In the genomic region with DNA sequence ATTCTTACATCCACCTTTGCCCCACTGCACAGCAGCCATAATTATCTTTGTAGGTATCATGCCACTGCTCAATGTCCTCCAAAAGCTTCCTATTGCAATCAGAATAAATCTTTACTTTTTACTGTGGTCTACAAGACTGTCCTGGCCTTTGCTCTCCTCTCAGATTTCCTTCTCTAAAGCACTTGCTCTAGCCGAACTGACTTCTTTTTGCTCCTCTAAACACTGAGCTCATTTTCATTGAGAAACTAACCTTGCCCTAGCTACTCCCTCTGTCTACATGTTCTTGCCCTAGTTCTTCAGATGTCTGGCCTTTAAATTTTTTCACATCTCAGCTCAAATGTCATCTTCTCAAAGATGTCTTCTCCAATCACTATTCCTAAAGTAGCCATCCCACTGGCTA, we compare ENCODE assay signal across 15 cellular contexts.
DNase-seq lines count a peak whose midpoint lies in the region; ATAC-seq and TF ChIP-seq lines count a peak whose summit lies in the region.
"Had no signal": no experiment of that assay in that cellular context is flagged by ENCODE, and none has a peak within 500 bp of the region (broad histone marks: within the 10 kb centered on the region; RNA-seq: fewer than 3 reads in every experiment).

No MANE protein-coding gene starts in this region.

- no peaks in the 10 kb centered on the region for H3K27me3 ChIP-seq in trophoblast cell (ENCODE audit: insufficient read depth, low read length)
- H3K27me3 ChIP-seq: upper lobe of right lung had no signal

- H4K8ac ChIP-seq in trophoblast cell (ENCODE audit: low read depth, low read length): no peak overlapping the region

- H2BK12ac ChIP-seq in trophoblast cell (ENCODE audit: low read length): no peak overlapping the region

- no peak for DNase-seq in memory B cell (ENCODE audit: low spot score in 2 of 2)
- no peak for DNase-seq in nephron progenitor cell
- no peak for DNase-seq in NCI-H2081 treated with DMSO at 0.1 percent for 48 hours (lab: John Stamatoyannopoulos, UW)
- no peak for DNase-seq in omental fat pad (ENCODE audit: low spot score)
- no peak for DNase-seq in trophoblast cell
- DNase-seq: activated CD4-positive, alpha-beta T cell treated with anti-CD3 and anti-CD28 coated beads for 4 hours; activated naive CD4-positive, alpha-beta T cell; central memory CD4-positive, alpha-beta T cell; COR-L47; NCI-H1105 treated with DMSO at 0.1 percent for 48 hours; upper lobe of right lung had no signal

- H2AFZ ChIP-seq in trophoblast cell (ENCODE audit: insufficient read depth, low read length, poor library complexity): no peak overlapping the region

- H3K4me1 Mint-ChIP-seq in memory B cell (peaks cover 15% of the 10 kb centered on the region), nephron progenitor cell (no peaks in the 10 kb centered on the region)

- H4K91ac ChIP-seq in trophoblast cell (ENCODE audit: low read depth, low read length): no peak overlapping the region

- H3K4ac ChIP-seq in trophoblast cell (ENCODE audit: low read depth, low read length): no peak overlapping the region

- H3K18ac ChIP-seq in trophoblast cell (ENCODE audit: low read length): no peak overlapping the region

- no peaks in the 10 kb centered on the region for H3K4me1 ChIP-seq in trophoblast cell (ENCODE audit: control insufficient read depth in 1 of 2, insufficient read depth in 2 of 2, low read length in 2 of 2)
- H3K4me1 ChIP-seq: upper lobe of right lung had no signal

- H2BK5ac ChIP-seq in trophoblast cell (ENCODE audit: low read depth, low read length, poor library complexity): no peak overlapping the region

- H3K9me3 Mint-ChIP-seq in memory B cell: no peaks in the 10 kb centered on the region
- H3K9me3 Mint-ChIP-seq in nephron progenitor cell: no peaks in the 10 kb centered on the region

- H3K27ac ChIP-seq in trophoblast cell (ENCODE audit: low read depth, low read length): no peak overlapping the region
- H3K27ac ChIP-seq: upper lobe of right lung had no signal

- no peak overlapping the region for H4K12ac ChIP-seq in trophoblast cell (ENCODE audit: low read depth, low read length)

- no peaks in the 10 kb centered on the region for H3K79me1 ChIP-seq in trophoblast cell (ENCODE audit: low read length)

- no peak overlapping the region for H3K4me2 ChIP-seq in trophoblast cell (ENCODE audit: low read length)

- H3K79me2 ChIP-seq in trophoblast cell (ENCODE audit: control insufficient read depth, insufficient read depth, low read length, poor library complexity): no peaks in the 10 kb centered on the region

- H3K4me3 Mint-ChIP-seq in memory B cell (no peak overlapping the region), nephron progenitor cell (no peak overlapping the region)

- H3K27ac Mint-ChIP-seq in memory B cell: no peak overlapping the region
- H3K27ac Mint-ChIP-seq in nephron progenitor cell: no peak overlapping the region

- H3K36me3 ChIP-seq in trophoblast cell (ENCODE audit: control insufficient read depth in 1 of 2, insufficient read depth in 2 of 2, low read length in 2 of 2): peaks cover 2 to 3% of the 10 kb centered on the region in 2 experiments

- ATAC-seq in GM19035 (IDR thresholded peaks at IDR 0.05; ENCODE audit: unreplicated experiment) (peak; percentile 41), GM21825 (IDR thresholded peaks at IDR 0.05; ENCODE audit: unreplicated experiment) (peak; percentile 33), HG03139 (IDR thresholded peaks at IDR 0.05; ENCODE audit: unreplicated experiment) (peak; percentile 33), memory B cell (ENCODE audit: low read depth) (peak; percentile 26), omental fat pad (ENCODE audit: low FRiP score) (no peak)
- ATAC-seq: SK-N-SH treated with all-trans-retinoic acid at 6 μM for 48 hours, upper lobe of right lung had no signal

- H2BK120ac ChIP-seq in trophoblast cell (ENCODE audit: insufficient read depth, low read length, poor library complexity): no peak overlapping the region

- H3K14ac ChIP-seq in trophoblast cell (ENCODE audit: low read length): no peak overlapping the region

- H3K9me3 ChIP-seq in trophoblast cell (ENCODE audit: insufficient read depth, low read depth, low read length): no peaks in the 10 kb centered on the region
- H3K9me3 ChIP-seq: upper lobe of right lung had no signal

- no peak overlapping the region for H2AK5ac ChIP-seq in trophoblast cell (ENCODE audit: low read length)

- no peak overlapping the region for H3K4me3 ChIP-seq in trophoblast cell (ENCODE audit: low read depth, low read length)
- H3K4me3 ChIP-seq: upper lobe of right lung had no signal

- WGBS in trophoblast cell (ENCODE audit: extremely low coverage, insufficient coverage, insufficient read length): no CpG with 5 or more reads among the region's 1 CpG

- H3K36me3 Mint-ChIP-seq in memory B cell (peaks cover 12% of the 10 kb centered on the region), nephron progenitor cell (ENCODE audit: low read depth) (peaks cover 7% of the 10 kb centered on the region)

- no peak overlapping the region for H3K23ac ChIP-seq in trophoblast cell (ENCODE audit: low read length)

- H3K27me3 Mint-ChIP-seq in memory B cell (no peaks in the 10 kb centered on the region), nephron progenitor cell (ENCODE audit: low read depth, poor library complexity) (no peaks in the 10 kb centered on the region)

- TF ChIP-seq CTCF in nephron progenitor cell (IDR thresholded peaks at IDR 0.05): no peak
- TF ChIP-seq CTCF in omental fat pad (IDR thresholded peaks at IDR 0.05): no peak

- no peak overlapping the region for H3K9ac ChIP-seq in trophoblast cell (ENCODE audit: low read length)
